Comparison of ENCODE assay signal across 7 cellular contexts in genomic region chr1:1001057-1001630, GRCh38. TPM values are rescaled to one million over a fixed set of nuclear protein-coding genes. Genes with fewer than 3 reads are reported as not detected.
A peak's percentile ranks its signal among the peaks of the same experiment; 100 is the strongest.
DNase-seq lines count a peak whose midpoint lies in the region; ATAC-seq and TF ChIP-seq lines count a peak whose summit lies in the region.
"Had no signal": no experiment of that assay in that cellular context is flagged by ENCODE, and none has a peak within 500 bp of the region (broad histone marks: within the 10 kb centered on the region; RNA-seq: fewer than 3 reads in every experiment).

No MANE protein-coding gene starts in this region.

- peak overlapping the region; percentile 35; the same call in 1 of the 2 replicates for H3K27ac ChIP-seq in HUES64 (ENCODE audit: low read depth, low read length)
- H3K27ac ChIP-seq in cingulate gyrus (ENCODE audit: low read depth, low read length) = peak overlapping the region; percentile 87

- ATAC-seq in GM18502 (IDR thresholded peaks at IDR 0.05; ENCODE audit: poor library complexity, unreplicated experiment) = no peak

- no peak overlapping the region for H3K9ac ChIP-seq in HUES64 (ENCODE audit: low read depth, low read length)

- H3K4me3 ChIP-seq in HUES64 (ENCODE audit: low read length) = peak overlapping the region; percentile 61

- H3K36me3 Mint-ChIP-seq in progenitor cell of endocrine pancreas (ENCODE audit: insufficient read depth) = no peaks in the 10 kb centered on the region

- H3K4me3 Mint-ChIP-seq in progenitor cell of endocrine pancreas (ENCODE audit: low read depth) = peak overlapping the region; percentile 80

- peak; percentile 24 for DNase-seq in progenitor cell of endocrine pancreas (ENCODE audit: low spot score, unreplicated experiment)
- DNase-seq in NCI-H1105 treated with DMSO at 0.1 percent for 48 hours (lab: John Stamatoyannopoulos, UW) = no peak
- no peak for DNase-seq in NCI-H82 (lab: John Stamatoyannopoulos, UW)

- H3K4me1 ChIP-seq in HUES64 (ENCODE audit: insufficient read depth, low read length) = peaks cover 18% of the 10 kb centered on the region

- H3K9me3 ChIP-seq in HUES64 (ENCODE audit: insufficient read depth, low read depth, low read length) = no peaks in the 10 kb centered on the region

- H3K27me3 ChIP-seq in HUES64 (ENCODE audit: insufficient read depth, low read length) = peaks cover 72% of the 10 kb centered on the region

- 5% methylated on average over 36 of the region's 36 CpGs for WGBS in HUES64

- H3K36me3 ChIP-seq in HUES64 (ENCODE audit: insufficient read depth, low read length) = no peaks in the 10 kb centered on the region

- H3K9me3 Mint-ChIP-seq in progenitor cell of endocrine pancreas (ENCODE audit: low read depth) = no peaks in the 10 kb centered on the region

- TF ChIP-seq CTCF in progenitor cell of endocrine pancreas (IDR thresholded peaks at IDR 0.05; ENCODE audit: unreplicated experiment) = no peak

- peak overlapping the region; percentile 99 for H3K27ac Mint-ChIP-seq in progenitor cell of endocrine pancreas

- H3K4me1 Mint-ChIP-seq in progenitor cell of endocrine pancreas (ENCODE audit: low read depth) = peaks cover 14% of the 10 kb centered on the region

- peaks cover 5% of the 10 kb centered on the region for H3K27me3 Mint-ChIP-seq in progenitor cell of endocrine pancreas

RNA-seq across cellular contexts. Expression of gene HES4, which starts 1.2 kb away (rescaled TPM):
- 3.7 TPM for polyA plus RNA-seq in HUES64 (2013, experiment 1 of 2)
- 4.8 TPM for polyA plus RNA-seq in HUES64 (2013, experiment 2 of 2)
- 83.8 and 87.4 TPM in 2 replicates for total RNA-seq in progenitor cell of endocrine pancreas

RNA-seq across cellular contexts. Expression of gene ISG15, which starts 12.2 kb away (rescaled TPM):
- polyA plus RNA-seq in HUES64 (2013, experiment 1 of 2) = 24.5 TPM
- 29.7 TPM for polyA plus RNA-seq in HUES64 (2013, experiment 2 of 2)
- 13.6 and 14.3 TPM in 2 replicates for total RNA-seq in progenitor cell of endocrine pancreas

RNA-seq across cellular contexts. Expression of gene AGRN, which starts 18.8 kb away (rescaled TPM):
- polyA plus RNA-seq in HUES64 (2013, experiment 1 of 2) = 58.7 TPM
- polyA plus RNA-seq in HUES64 (2013, experiment 2 of 2) = 72.3 TPM
- 330 and 335 TPM in 2 replicates for total RNA-seq in progenitor cell of endocrine pancreas

RNA-seq across cellular contexts. Expression of gene PERM1, which starts 19.3 kb away (rescaled TPM):
- not detected for polyA plus RNA-seq in HUES64 (2013, experiment 1 of 2)
- polyA plus RNA-seq in HUES64 (2013, experiment 2 of 2) = not detected
- not detected in 2 replicates for total RNA-seq in progenitor cell of endocrine pancreas
- total RNA-seq: pulmonary artery endothelial cell had no signal

RNA-seq across cellular contexts. Expression of gene PLEKHN1, which starts 34.9 kb away (rescaled TPM):
- polyA plus RNA-seq in HUES64 (2013, experiment 1 of 2) = 0.10 TPM
- 0.38 TPM for polyA plus RNA-seq in HUES64 (2013, experiment 2 of 2)
- total RNA-seq in progenitor cell of endocrine pancreas = 1.1 and 1.9 TPM in 2 replicates
